In genomic region chr17:17053446-17054379, GRCh38 we compare ENCODE assay signal across 18 cellular contexts. TPM values are rescaled to one million over a fixed set of nuclear protein-coding genes. Genes with fewer than 3 reads are reported as not detected.
DNase-seq lines count a peak whose midpoint lies in the region; ATAC-seq, FAIRE-seq and TF ChIP-seq lines count a peak whose summit lies in the region.
"Had no signal": no experiment of that assay in that cellular context is flagged by ENCODE, and none has a peak within 500 bp of the region (broad histone marks: within the 10 kb centered on the region; RNA-seq: fewer than 3 reads in every experiment).

No MANE protein-coding gene starts in this region.

- H2AFZ ChIP-seq in GM12878 (ENCODE audit: control insufficient read depth, low read depth, low read length): no peak overlapping the region

- CTCF ChIA-PET in GM12878 (lab: Yijun Ruan, JAX): interaction anchor here (0.9 to 1.7 kb wide), 2 partner anchors 18 to 37 kb away, joined by 3 to 6 read pairs; no protein-coding TSS in a partner anchor
- CTCF ChIA-PET in naive thymus-derived CD4-positive, alpha-beta T cell (lab: Charles Lee): no interaction called here

- in situ Hi-C loops in GM12878 (cut with MboI) (no loop called here), brain microvascular endothelial cell (cut with HindIII; ENCODE audit: low pct_ligation_motif_present, low sequenced_read_pairs) (no loop called here)

- peaks cover 31 to 66% (median 49%) of the 10 kb centered on the region in 7 donors for H3K4me1 Mint-ChIP-seq in naive thymus-derived CD4-positive, alpha-beta T cell

- no peaks in the 10 kb centered on the region for H3K27me3 Mint-ChIP-seq in naive thymus-derived CD4-positive, alpha-beta T cell

- peak overlapping the region in 4 of 10 donors; percentile 8 to 25 (median 18) for H3K4me3 Mint-ChIP-seq in naive thymus-derived CD4-positive, alpha-beta T cell

- H4K20me1 ChIP-seq in GM12878 (ENCODE audit: control insufficient read depth, insufficient read depth): peaks cover 8% of the 10 kb centered on the region; the same call in 1 of the 2 replicates

- H3K27me3 ChIP-seq in heart right ventricle (no peaks in the 10 kb centered on the region), GM12878 (replicated peaks in 1 of 2; ENCODE audit: control insufficient read depth in 2 of 2, insufficient read depth in 2 of 2, low read length in 1 of 2) (no peaks in the 10 kb centered on the region), brain microvascular endothelial cell (replicated peaks) (no peaks in the 10 kb centered on the region)
- H3K27me3 ChIP-seq in naive thymus-derived CD4-positive, alpha-beta T cell (ENCODE audit: control insufficient read depth in 2 of 2, insufficient read depth in 2 of 2, low read length in 2 of 2): no peaks in the 10 kb centered on the region
- H3K27me3 ChIP-seq: left lung had no signal

- H3K36me3 ChIP-seq in heart right ventricle: peaks cover 0 to 25% (median 0%) of the 10 kb centered on the region in 9 donors
- H3K36me3 ChIP-seq in GM12878 (ENCODE audit: control insufficient read depth in 2 of 2, insufficient read depth in 2 of 2, low read length in 1 of 2): peaks cover 8 to 9% of the 10 kb centered on the region in 2 experiments
- peaks cover 0 to 8% (median 0%) of the 10 kb centered on the region in 3 experiments for H3K36me3 ChIP-seq in naive thymus-derived CD4-positive, alpha-beta T cell (ENCODE audit: control insufficient read depth in 2 of 3, insufficient read depth in 3 of 3, low read length in 3 of 3)
- no peaks in the 10 kb centered on the region for H3K36me3 ChIP-seq in brain microvascular endothelial cell (replicated peaks)

- H3K4me2 ChIP-seq in GM12878 (ENCODE audit: control insufficient read depth, insufficient read depth): no peak overlapping the region

- RAD21 ChIA-PET in GM12878 (lab: Charles Lee; ENCODE audit: unreplicated experiment): no interaction called here

- H3K27ac ChIP-seq in heart right ventricle: peak overlapping the region in 6 of 10 donors; percentile 2 to 90 (median 86)
- no peak overlapping the region for H3K27ac ChIP-seq in GM12878 (ENCODE audit: control insufficient read depth, insufficient read depth)
- H3K27ac ChIP-seq in naive thymus-derived CD4-positive, alpha-beta T cell (ENCODE audit: low read depth, low read length): no peak overlapping the region
- no peak overlapping the region for H3K27ac ChIP-seq in brain microvascular endothelial cell
- H3K27ac ChIP-seq: SK-N-MC had no signal

- no peak for TF ChIP-seq RAD21 in GM12878 (IDR thresholded peaks at IDR 0.05; ENCODE audit: insufficient read depth, low read depth, low read length)

- no peak for DNase-seq in heart right ventricle
- no peak for DNase-seq in Right ventricle myocardium superior
- no peak for DNase-seq in GM12878 (ENCODE audit: low read depth, low spot score)
- no peak for DNase-seq in naive thymus-derived CD4-positive, alpha-beta T cell
- DNase-seq in ureter (ENCODE audit: low spot score): peak; percentile 32
- DNase-seq in brain microvascular endothelial cell: no peak
- DNase-seq in COLO829 (ENCODE audit: low spot score): no peak
- DNase-seq: activated CD4-positive, CD25-positive, alpha-beta regulatory T cell; activated naive CD4-positive, alpha-beta T cell treated with Interleukin-2 at 50 U/mL for 16 hours; cortex of kidney; GDM1; Kasumi-1; left lung; NCI-H2081 treated with DMSO at 0.1 percent for 48 hours; NK-92 treated with Interleukin-12 subunit alpha and Interleukin-12 subunit beta, amount 100 ng/mL, for 24 hours; occipital lobe had no signal

- peaks cover 0 to 5% (median 0%) of the 10 kb centered on the region in 5 donors for H3K36me3 Mint-ChIP-seq in naive thymus-derived CD4-positive, alpha-beta T cell

- TF ChIP-seq POLR2A in GM12878 (IDR thresholded peaks at IDR 0.05; ENCODE audit: low read depth, low read length): no peak

- no peak overlapping the region for H3K9ac ChIP-seq in GM12878 (ENCODE audit: control insufficient read depth, insufficient read depth, low read length)

- H3K4me3 ChIP-seq in heart right ventricle: no peak overlapping the region
- no peak overlapping the region for H3K4me3 ChIP-seq in GM12878
- no peak overlapping the region for H3K4me3 ChIP-seq in naive thymus-derived CD4-positive, alpha-beta T cell (ENCODE audit: low read length)
- H3K4me3 ChIP-seq in brain microvascular endothelial cell (ENCODE audit: low read depth, low read length): no peak overlapping the region
- H3K4me3 ChIP-seq: left lung, SK-N-MC had no signal

- no TSS peak for BruUV-seq in GM12878 (replicated peaks; lab: Mats Ljungman, UMichigan)

- no peak for TF ChIP-seq EP300 in GM12878 (IDR thresholded peaks at IDR 0.05; ENCODE audit: borderline replicate concordance in 1 of 2, control insufficient read depth in 1 of 2, low read depth in 2 of 2, low read length in 2 of 2)

- POLR2A ChIA-PET in GM12878 (lab: Charles Lee): no interaction called here
- POLR2A ChIA-PET in naive thymus-derived CD4-positive, alpha-beta T cell (lab: Charles Lee): interaction anchor here (0.6 to 1.2 kb wide), 3 partner anchors 18 to 1019 kb away, joined by 3 read pairs; no protein-coding TSS in a partner anchor

- peak; percentile 82 for FAIRE-seq in GM12878 (lab: Jason Lieb, UNC)

- intact Hi-C loops in heart right ventricle (cut with DNase I): loop anchor here in 1 of 10 donors (5.0 kb wide), 1 partner anchor 44 kb away; no protein-coding TSS in a partner anchor
- intact Hi-C loops in Right ventricle myocardium superior (cut with DNase I): no loop called here
- intact Hi-C loops in GM12878 (cut with micrococcal nuclease; ENCODE audit: unreplicated experiment): no loop called here
- intact Hi-C loops in naive thymus-derived CD4-positive, alpha-beta T cell (cut with micrococcal nuclease): no loop called here

- H3K4me1 ChIP-seq in heart right ventricle (peaks cover 60 to 100% (median 94%) of the 10 kb centered on the region in 9 donors), GM12878 (ENCODE audit: control insufficient read depth, insufficient read depth, low read length) (peaks cover 18% of the 10 kb centered on the region)
- peaks cover 3 to 26% of the 10 kb centered on the region in 2 donors for H3K4me1 ChIP-seq in naive thymus-derived CD4-positive, alpha-beta T cell (ENCODE audit: control insufficient read depth in 2 of 2, insufficient read depth in 2 of 2, low read length in 2 of 2)

- no peak for TF ChIP-seq CTCF in heart right ventricle (IDR thresholded peaks at IDR 0.05)
- no peak for TF ChIP-seq CTCF in GM12878 (IDR thresholded peaks at IDR 0.05 in 2 of 3, conservative IDR thresholded peaks at IDR 0.05 in 1 of 3; ENCODE audit: control insufficient read depth in 2 of 3, extremely low read depth in 1 of 3, insufficient read depth in 1 of 3, low read depth in 3 of 3, low read length in 3 of 3)
- no peak for TF ChIP-seq CTCF in brain microvascular endothelial cell (IDR thresholded peaks at IDR 0.05; ENCODE audit: low read depth, low read length, missing control alignments)

- ATAC-seq in heart right ventricle (no peak), Right ventricle myocardium superior (ENCODE audit: poor library complexity) (no peak), GM12878 (no peak), GM18861 (IDR thresholded peaks at IDR 0.05; ENCODE audit: unreplicated experiment) (no peak)
- ATAC-seq in naive thymus-derived CD4-positive, alpha-beta T cell: no peak

- SMC1A ChIA-PET in GM12878 (lab: Charles Lee; ENCODE audit: uncharacterized antibody, unreplicated experiment): interaction anchor here (1.4 to 1.6 kb wide), 2 partner anchors 10 to 19 kb away, joined by 5 to 6 read pairs; no protein-coding TSS in a partner anchor

- H3K79me2 ChIP-seq in GM12878 (ENCODE audit: control insufficient read depth, insufficient read depth, low read length): peaks cover 54% of the 10 kb centered on the region

- no peaks in the 10 kb centered on the region for H3K9me3 ChIP-seq in heart right ventricle
- H3K9me3 ChIP-seq in GM12878 (replicated peaks; ENCODE audit: control insufficient read depth, insufficient read depth, low read length): no peaks in the 10 kb centered on the region
- no peaks in the 10 kb centered on the region for H3K9me3 ChIP-seq in naive thymus-derived CD4-positive, alpha-beta T cell (ENCODE audit: control insufficient read depth in 2 of 3, low read length in 3 of 3)
- H3K9me3 ChIP-seq: left lung had no signal

- WGBS in heart right ventricle, 2 donors: 70 to 73% methylated on average over 8 of the region's 8 CpGs
- 48% methylated on average over 8 of the region's 8 CpGs for WGBS in GM12878 (ENCODE audit: insufficient coverage, insufficient replicate concordance, low lambda C conversion rate, missing lambda C conversion rate)

- no peaks in the 10 kb centered on the region for H3K9me3 Mint-ChIP-seq in naive thymus-derived CD4-positive, alpha-beta T cell

- peak overlapping the region in 5 of 9 donors; percentile 58 to 81 (median 62) for H3K27ac Mint-ChIP-seq in naive thymus-derived CD4-positive, alpha-beta T cell

TF ChIP-seq in GM12878, 131 proteins besides CTCF, POLR2A, EP300 and RAD21 (continues in another document):
- TF ChIP-seq SUPT20H (IDR thresholded peaks at IDR 0.05; ENCODE audit: borderline replicate concordance, control insufficient read depth, low read depth, low read length): no peak
- TF ChIP-seq IKZF1 (conservative IDR thresholded peaks at IDR 0.05): no peak
- no peak for TF ChIP-seq STAT1 (conservative IDR thresholded peaks at IDR 0.05)
- no peak for TF ChIP-seq HDAC2 (IDR thresholded peaks at IDR 0.05)
- TF ChIP-seq PAX5 (IDR thresholded peaks at IDR 0.05; ENCODE audit: borderline replicate concordance, low read depth, low read length): no peak

RNA-seq across cellular contexts. Expression of gene MPRIP, which starts 11.5 kb away (rescaled TPM):
- total RNA-seq in heart right ventricle (100 to 1,000 TPM; 252 to 409 (median 329) TPM), Right ventricle myocardium superior (280 TPM), GM12878 (2014; rRNA removed) (115 and 131 TPM in 2 replicates), GM12878 (2014; rRNA removed; fragmentation: Illumina TruSeq; extraction: Trizol) (79.0 and 83.9 TPM in 2 replicates), GM12878 (2021) (159 and 168 TPM in 2 replicates), ureter (423 TPM)
- polyA plus RNA-seq in heart right ventricle (100 to 1,000 TPM; 225 to 329 TPM), GM12878 (2011; rRNA removed) (51.1 and 70.6 TPM in 2 replicates), GM12878 (2014; fragmentation: Illumina TruSeq; extraction: Trizol) (35.1 and 72.7 TPM in 2 replicates), GM12878 (2014; fragmentation: Nextera tagmentation; extraction: Ambion mirVana) (10 to 100 TPM; 24.3 to 44.6 TPM), GM12878 (2014; rRNA removed) (89.3 and 97.0 TPM in 2 replicates), GM12878 (2016; fragmentation: Nextera tagmentation; extraction: Ambion mirVana) (10 to 100 TPM; 16.5 to 18.5 TPM)
- 167 and 175 TPM in 2 replicates for total RNA-seq in GM12878 (2013; cell fraction: nucleolus; rRNA removed)
- 49.9 TPM for polyA plus RNA-seq in GM12878 (2011; ENCODE audit: low read depth)
- 59.0 and 62.4 TPM in 2 replicates for polyA plus RNA-seq in GM12878 (2011; cell fraction: cytosol; rRNA removed)
- 87.4 and 124 TPM in 2 replicates for polyA plus RNA-seq in GM12878 (2011; cell fraction: nucleus; rRNA removed)
- polyA plus RNA-seq in GM12878 (2012): 72.2 and 77.0 TPM in 2 replicates
- 73.8 and 103 TPM in 2 replicates for polyA minus RNA-seq in GM12878 (2011; rRNA and poly(A)+ RNA removed)
- polyA minus RNA-seq in GM12878 (2011; cell fraction: cytosol; rRNA and poly(A)+ RNA removed): 36.6 and 63.1 TPM in 2 replicates
- 35.7 and 59.5 TPM in 2 replicates for polyA minus RNA-seq in GM12878 (2011; cell fraction: nucleus; rRNA and poly(A)+ RNA removed)
- total RNA-seq in naive thymus-derived CD4-positive, alpha-beta T cell: 100 to 1,000 TPM; 191 to 259 (median 199) TPM
- 10 to 100 TPM; 18.6 to 30.0 TPM for polyA plus RNA-seq in naive thymus-derived CD4-positive, alpha-beta T cell

Comparison
In these comparisons a context has a peak if more than half of its experiments do, and no peak if none do; other contexts are left out.
1. H3K27ac ChIP-seq: peak in heart right ventricle (6 of 10); none in GM12878 (single experiment), naive thymus-derived CD4-positive, alpha-beta T cell (single experiment) and brain microvascular endothelial cell (single experiment).